Comparison of ENCODE assay signal across 30 cellular contexts in genomic region chr12:64496839-64497400, GRCh38.
"Had no signal": no experiment of that assay in that cellular context is flagged by ENCODE, and none has a peak within 500 bp of the region (broad histone marks: within the 10 kb centered on the region; RNA-seq: fewer than 3 reads in every experiment).

No MANE protein-coding gene starts in this region.

- FAIRE-seq: endothelial cell of umbilical vein had no signal

- H3K27ac ChIP-seq: adrenal gland, body of pancreas, colonic mucosa, epithelial cell of prostate, esophagus squamous epithelium, gastroesophageal sphincter, heart right ventricle, hepatocyte had no signal

- H3K79me2 ChIP-seq: hepatocyte had no signal

- H3K4me3 ChIP-seq: adrenal gland, body of pancreas, colonic mucosa, esophagus squamous epithelium, gastroesophageal sphincter, heart right ventricle, hepatocyte had no signal

- H3K4me1 ChIP-seq: adrenal gland, body of pancreas, colonic mucosa, esophagus squamous epithelium, gastroesophageal sphincter had no signal

- H3K4me2 ChIP-seq: hepatocyte had no signal

- H2AFZ ChIP-seq: hepatocyte had no signal

- H3K27me3 Mint-ChIP-seq: activated CD4-positive, alpha-beta T cell treated with anti-CD3 and anti-CD28 coated beads, Interleukin-2, amount 10 ng/mL, durations not matched to agents 24 days and 14 days; activated naive CD4-positive, alpha-beta T cell treated with anti-CD3 and anti-CD28 coated beads, Interleukin-2, amount 50 U/mL, for 24 hours; activated naive CD8-positive, alpha-beta T cell treated with anti-CD3 and anti-CD28 coated beads for 36 hours; activated naive CD8-positive, alpha-beta T cell treated with anti-CD3 and anti-CD28 coated beads, Interleukin-2, amount 50 U/mL, for 24 hours; T-helper 17 cell had no signal

- H3K27ac Mint-ChIP-seq: activated naive CD4-positive, alpha-beta T cell treated with anti-CD3 and anti-CD28 coated beads for 36 hours; activated naive CD4-positive, alpha-beta T cell treated with anti-CD3 and anti-CD28 coated beads, Interleukin-2, amount 50 U/mL, for 24 hours; activated naive CD8-positive, alpha-beta T cell treated with anti-CD3 and anti-CD28 coated beads for 36 hours; activated naive CD8-positive, alpha-beta T cell treated with anti-CD3 and anti-CD28 coated beads, Interleukin-2, amount 50 U/mL, for 24 hours; T-helper 17 cell; T-helper 2 cell treated with Interferon-gamma antibody and Interleukin-4, amounts not matched to agents 5 μg/mL and 100 μg/mL, for 36 hours had no signal

- DNase-seq: activated CD4-positive, alpha-beta T cell treated with anti-CD3 and anti-CD28 coated beads, Interleukin-2, amount 10 ng/mL, durations not matched to agents 24 days and 14 days; activated CD4-positive, alpha-beta T cell treated with anti-CD3 and anti-CD28 coated beads, Interleukin-2, amount 50 U/mL, for 4 hours; activated CD4-positive, CD25-positive, alpha-beta regulatory T cell; activated CD8-positive, alpha-beta memory T cell treated with anti-CD3 and anti-CD28 coated beads, Interleukin-2, amount 50 U/mL, for 48 hours; activated effector memory CD4-positive, alpha-beta T cell treated with anti-CD3 and anti-CD28 coated beads, Interleukin-2, amount 50 U/mL, for 16 hours; activated naive CD4-positive, alpha-beta T cell treated with anti-CD3 and anti-CD28 coated beads for 36 hours; activated naive CD8-positive, alpha-beta T cell treated with anti-CD3 and anti-CD28 coated beads for 36 hours; activated naive CD8-positive, alpha-beta T cell treated with anti-CD3 and anti-CD28 coated beads, Interleukin-2, amount 50 U/mL, for 24 hours; activated T-cell treated with anti-CD3 and anti-CD28 coated beads for 4 hours; adrenal gland; amygdala; aorta; body of pancreas; caudate nucleus; cerebellar nuclear complex; colonic mucosa; effector CD8-positive, alpha-beta T cell; esophagus squamous epithelium; foreskin melanocyte; heart right ventricle; T-helper 1 cell; T-helper 17 cell; T1000 had no signal

- ATAC-seq: activated naive CD8-positive, alpha-beta T cell treated with anti-CD3 and anti-CD28 coated beads, Interleukin-2, amount 50 U/mL, for 24 hours; body of pancreas; gastroesophageal sphincter; heart right ventricle; T-helper 17 cell had no signal

- H3K27me3 ChIP-seq: adrenal gland, body of pancreas, colonic mucosa, esophagus squamous epithelium, gastroesophageal sphincter, heart right ventricle, hepatocyte had no signal

- H3K4me3 Mint-ChIP-seq: activated CD4-positive, alpha-beta T cell treated with anti-CD3 and anti-CD28 coated beads, Interleukin-2, amount 10 ng/mL, durations not matched to agents 24 days and 14 days; activated naive CD4-positive, alpha-beta T cell treated with anti-CD3 and anti-CD28 coated beads for 36 hours; activated naive CD4-positive, alpha-beta T cell treated with anti-CD3 and anti-CD28 coated beads, Interleukin-2, amount 50 U/mL, for 24 hours; activated naive CD8-positive, alpha-beta T cell treated with anti-CD3 and anti-CD28 coated beads for 36 hours; activated naive CD8-positive, alpha-beta T cell treated with anti-CD3 and anti-CD28 coated beads, Interleukin-2, amount 50 U/mL, for 24 hours; T-helper 17 cell; T-helper 2 cell treated with Interferon-gamma antibody and Interleukin-4, amounts not matched to agents 5 μg/mL and 100 μg/mL, for 36 hours had no signal

- H3K9me3 Mint-ChIP-seq: activated CD4-positive, alpha-beta T cell treated with anti-CD3 and anti-CD28 coated beads, Interleukin-2, amount 10 ng/mL, durations not matched to agents 24 days and 14 days; activated naive CD4-positive, alpha-beta T cell treated with anti-CD3 and anti-CD28 coated beads for 36 hours; activated naive CD4-positive, alpha-beta T cell treated with anti-CD3 and anti-CD28 coated beads, Interleukin-2, amount 50 U/mL, for 24 hours; activated naive CD8-positive, alpha-beta T cell treated with anti-CD3 and anti-CD28 coated beads for 36 hours; activated naive CD8-positive, alpha-beta T cell treated with anti-CD3 and anti-CD28 coated beads, Interleukin-2, amount 50 U/mL, for 24 hours; activated T-helper 2 cell treated with anti-CD3 and anti-CD28 coated beads, Interferon-gamma antibody, Interleukin-2, Interleukin-4, amounts not matched to agents 10 μg/mL and 5 μg/mL and 100 μg/mL, durations not matched to agents 14 hours and 24 hours and 36 hours; T-helper 2 cell treated with Interferon-gamma antibody and Interleukin-4, amounts not matched to agents 5 μg/mL and 100 μg/mL, for 36 hours had no signal

- H3K9me3 ChIP-seq: adrenal gland, body of pancreas, colonic mucosa, esophagus squamous epithelium, gastroesophageal sphincter, heart right ventricle had no signal
